18 cellular contexts compared by ENCODE assay signal in genomic region chr16:80189481-80190163, GRCh38.
"Had no signal": no experiment of that assay in that cellular context is flagged by ENCODE, and none has a peak within 500 bp of the region (broad histone marks: within the 10 kb centered on the region; RNA-seq: fewer than 3 reads in every experiment).

No MANE protein-coding gene starts in this region.

- DNase-seq: activated CD4-positive, alpha-beta memory T cell treated with anti-CD3 and anti-CD28 coated beads, Interleukin-2, amount 10 ng/mL, durations not matched to agents 7 days and 5 days; activated CD4-positive, alpha-beta T cell treated with anti-CD3 and anti-CD28 coated beads, Interleukin-2, amount 10 ng/mL, durations not matched to agents 24 days and 14 days; activated T-cell treated with anti-CD3 and anti-CD28 coated beads, Interleukin-2, amount 50 U/mL, for 4 hours; anterior cingulate cortex; gastrocnemius medialis; head of caudate nucleus; hippocampal formation; left cardiac atrium; mammary epithelial cell; naive B cell; nephron progenitor cell; right lobe of liver; small intestine; stimulated activated CD4-positive, alpha-beta T cell treated with anti-CD3 and anti-CD28 coated beads, Interleukin-4, amount 100 ng/mL, for 24 hours; trophoblast cell; WERI-Rb-1 had no signal

- H3K36me3 ChIP-seq: gastrocnemius medialis, neutrophil, right lobe of liver, thoracic aorta, WERI-Rb-1 had no signal

- H3K4me3 ChIP-seq: gastrocnemius medialis, right lobe of liver, thoracic aorta had no signal

- H3K27ac ChIP-seq: gastrocnemius medialis, neutrophil, right lobe of liver, thoracic aorta, WERI-Rb-1 had no signal

- H3K4me1 ChIP-seq: gastrocnemius medialis, right lobe of liver had no signal

- H3K27me3 ChIP-seq: gastrocnemius medialis, neutrophil, right lobe of liver had no signal

- H3K9me3 ChIP-seq: gastrocnemius medialis, neutrophil, right lobe of liver, thoracic aorta had no signal
